In genomic region chr15:38216763-38217162, GRCh38 we compare ENCODE assay signal across 17 cellular contexts. TPM values are rescaled to one million over a fixed set of nuclear protein-coding genes. Genes with fewer than 3 reads are reported as not detected.
DNase-seq lines count a peak whose midpoint lies in the region; ATAC-seq, FAIRE-seq and TF ChIP-seq lines count a peak whose summit lies in the region.
"Had no signal": no experiment of that assay in that cellular context is flagged by ENCODE, and none has a peak within 500 bp of the region (broad histone marks: within the 10 kb centered on the region; RNA-seq: fewer than 3 reads in every experiment).

No MANE protein-coding gene starts in this region.

- H2AFZ ChIP-seq in Karpas-422 (ENCODE audit: low read length): no peak overlapping the region
- no peak overlapping the region for H2AFZ ChIP-seq in astrocyte (ENCODE audit: low read depth, low read length)

- H3K9ac ChIP-seq in BLaER1 treated with 17β-estradiol and CSF1 and Interleukin-3, amounts not matched to agents 10 nM and 100 nM: no peak overlapping the region
- H3K9ac ChIP-seq in Karpas-422 (ENCODE audit: low read length): no peak overlapping the region
- no peak overlapping the region for H3K9ac ChIP-seq in astrocyte (ENCODE audit: low read length)

- H3K79me2 ChIP-seq in Karpas-422 (ENCODE audit: low read length): no peaks in the 10 kb centered on the region
- H3K79me2 ChIP-seq in astrocyte (ENCODE audit: insufficient read depth, low read length): no peaks in the 10 kb centered on the region

- no peak for TF ChIP-seq EP300 in esophagus muscularis mucosa (IDR thresholded peaks at IDR 0.05)

- no peaks in the 10 kb centered on the region for H3K9me3 Mint-ChIP-seq in astrocyte (ENCODE audit: unreplicated experiment)
- H3K9me3 Mint-ChIP-seq in mesothelial cell of epicardium: no peaks in the 10 kb centered on the region
- H3K9me3 Mint-ChIP-seq: activated naive CD8-positive, alpha-beta T cell treated with anti-CD3 and anti-CD28 coated beads for 36 hours; dendritic cell treated with granulocyte-macrophage colony-stimulating factor and Interleukin-4, amounts not matched to agents 40 ng/mL and 50 ng/mL, for 4 days had no signal

- no peak overlapping the region for H3K27ac ChIP-seq in BLaER1 treated with 17β-estradiol and CSF1 and Interleukin-3, amounts not matched to agents 10 nM and 100 nM
- no peak overlapping the region for H3K27ac ChIP-seq in Karpas-422 (ENCODE audit: low read length)
- no peak overlapping the region for H3K27ac ChIP-seq in astrocyte (ENCODE audit: low read depth, low read length)
- H3K27ac ChIP-seq in esophagus muscularis mucosa (replicated peaks in 1 of 4): no peak overlapping the region
- H3K27ac ChIP-seq: HL-60, left ventricle myocardium inferior had no signal

- H3K36me3 ChIP-seq in BLaER1 treated with 17β-estradiol and CSF1 and Interleukin-3, amounts not matched to agents 10 nM and 100 nM: no peaks in the 10 kb centered on the region
- H3K36me3 ChIP-seq in Karpas-422 (ENCODE audit: insufficient read depth, low read length): no peaks in the 10 kb centered on the region
- no peaks in the 10 kb centered on the region for H3K36me3 ChIP-seq in astrocyte (ENCODE audit: insufficient read depth, low read length)
- H3K36me3 ChIP-seq in esophagus muscularis mucosa: no peaks in the 10 kb centered on the region
- H3K36me3 ChIP-seq: left ventricle myocardium inferior, Peyer's patch had no signal

- ATAC-seq in GM18907 (IDR thresholded peaks at IDR 0.05; ENCODE audit: unreplicated experiment): no peak
- ATAC-seq: K562 had no signal

- H4K20me1 ChIP-seq in BLaER1 treated with 17β-estradiol and CSF1 and Interleukin-3, amounts not matched to agents 10 nM and 100 nM: no peaks in the 10 kb centered on the region
- H4K20me1 ChIP-seq in Karpas-422 (ENCODE audit: insufficient read depth, low read depth, low read length) (no peaks in the 10 kb centered on the region), astrocyte (ENCODE audit: insufficient read depth, low read length) (no peaks in the 10 kb centered on the region)

- H3K27me3 ChIP-seq in BLaER1 treated with 17β-estradiol and CSF1 and Interleukin-3, amounts not matched to agents 10 nM and 100 nM: no peaks in the 10 kb centered on the region
- H3K27me3 ChIP-seq in Karpas-422 (ENCODE audit: low read length): no peaks in the 10 kb centered on the region
- H3K27me3 ChIP-seq in astrocyte (ENCODE audit: insufficient read depth, low read length): no peaks in the 10 kb centered on the region
- H3K27me3 ChIP-seq in esophagus muscularis mucosa: no peaks in the 10 kb centered on the region
- H3K27me3 ChIP-seq: Peyer's patch had no signal

- H3K36me3 Mint-ChIP-seq in astrocyte (ENCODE audit: low read depth, unreplicated experiment): no peaks in the 10 kb centered on the region
- no peaks in the 10 kb centered on the region for H3K36me3 Mint-ChIP-seq in mesothelial cell of epicardium
- H3K36me3 Mint-ChIP-seq: activated naive CD8-positive, alpha-beta T cell treated with anti-CD3 and anti-CD28 coated beads for 36 hours had no signal

- no peaks in the 10 kb centered on the region for H3K9me2 ChIP-seq in Karpas-422 (replicated peaks; ENCODE audit: insufficient read depth, low read length)

- intact Hi-C loops in esophagus muscularis mucosa (cut with DNase I): no loop called here

- TF ChIP-seq POLR2A in esophagus muscularis mucosa (IDR thresholded peaks at IDR 0.05; ENCODE audit: low read depth): no peak

- no peaks in the 10 kb centered on the region for H3K9me3 ChIP-seq in BLaER1 treated with 17β-estradiol and CSF1 and Interleukin-3, amounts not matched to agents 10 nM and 100 nM (replicated peaks in 1 of 11)
- no peaks in the 10 kb centered on the region for H3K9me3 ChIP-seq in Karpas-422 (ENCODE audit: low read length)
- H3K9me3 ChIP-seq in astrocyte (ENCODE audit: insufficient read depth, low read depth, low read length): no peaks in the 10 kb centered on the region
- no peaks in the 10 kb centered on the region for H3K9me3 ChIP-seq in esophagus muscularis mucosa
- H3K9me3 ChIP-seq: left ventricle myocardium inferior, Peyer's patch had no signal

- peaks cover 24 to 56% (median 29%) of the 10 kb centered on the region in 10 experiments for H3K4me1 ChIP-seq in BLaER1 treated with 17β-estradiol and CSF1 and Interleukin-3, amounts not matched to agents 10 nM and 100 nM
- no peaks in the 10 kb centered on the region for H3K4me1 ChIP-seq in Karpas-422 (ENCODE audit: low read length)
- peaks cover 19% of the 10 kb centered on the region for H3K4me1 ChIP-seq in astrocyte (ENCODE audit: insufficient read depth, low read length)
- peaks cover 5 to 21% (median 11%) of the 10 kb centered on the region in 4 donors for H3K4me1 ChIP-seq in esophagus muscularis mucosa

- H3K27ac Mint-ChIP-seq in astrocyte (ENCODE audit: unreplicated experiment) (no peak overlapping the region), mesothelial cell of epicardium (peak overlapping the region; percentile 10)
- H3K27ac Mint-ChIP-seq: activated naive CD8-positive, alpha-beta T cell treated with anti-CD3 and anti-CD28 coated beads for 36 hours; dendritic cell treated with granulocyte-macrophage colony-stimulating factor and Interleukin-4, amounts not matched to agents 40 ng/mL and 50 ng/mL, for 4 days had no signal

- DNase-seq in Karpas-422 (peak; percentile 23), astrocyte (ENCODE audit: low read depth) (no peak), mesothelial cell of epicardium (ENCODE audit: low spot score in 2 of 2, unreplicated experiment in 2 of 2) (no peak), NCI-H1092 (lab: John Stamatoyannopoulos, UW) (no peak), esophagus muscularis mucosa (ENCODE audit: extremely low spot score) (no peak), kidney glomerular epithelial cell (lab: John Stamatoyannopoulos, UW) (no peak)
- DNase-seq: activated naive CD8-positive, alpha-beta T cell treated with anti-CD3 and anti-CD28 coated beads for 36 hours; left ventricle myocardium inferior; NCI-H1048; retina; stimulated activated CD4-positive, alpha-beta T cell treated with anti-CD3 and anti-CD28 coated beads, Interleukin-15, amount 100 ng/mL, for 24 hours had no signal

- H3K4me2 ChIP-seq in BLaER1 treated with 17β-estradiol and CSF1 and Interleukin-3, amounts not matched to agents 10 nM and 100 nM: peak overlapping the region; percentile 62 to 78 (median 70)
- H3K4me2 ChIP-seq in Karpas-422 (ENCODE audit: low read depth, low read length, poor library complexity, severe bottlenecking) (no peak overlapping the region), astrocyte (ENCODE audit: low read length) (peak overlapping the region; percentile 69)

- H3K27me3 Mint-ChIP-seq in astrocyte (ENCODE audit: low read depth, unreplicated experiment): no peaks in the 10 kb centered on the region
- H3K27me3 Mint-ChIP-seq in mesothelial cell of epicardium (ENCODE audit: low read depth): no peaks in the 10 kb centered on the region

- H3K4me3 ChIP-seq in BLaER1 treated with 17β-estradiol and CSF1 and Interleukin-3, amounts not matched to agents 10 nM and 100 nM: no peak overlapping the region
- H3K4me3 ChIP-seq in Karpas-422 (ENCODE audit: low read length): no peak overlapping the region
- H3K4me3 ChIP-seq in astrocyte (ENCODE audit: insufficient read depth, low read depth, low read length): no peak overlapping the region
- no peak overlapping the region for H3K4me3 ChIP-seq in esophagus muscularis mucosa
- H3K4me3 ChIP-seq: K562, left ventricle myocardium inferior, Peyer's patch had no signal

- H3K4me1 Mint-ChIP-seq in astrocyte (ENCODE audit: low read depth, unreplicated experiment): peaks cover 24% of the 10 kb centered on the region
- H3K4me1 Mint-ChIP-seq in mesothelial cell of epicardium: peaks cover 40% of the 10 kb centered on the region

- H3K4me3 Mint-ChIP-seq in astrocyte (ENCODE audit: unreplicated experiment): no peak overlapping the region
- H3K4me3 Mint-ChIP-seq in mesothelial cell of epicardium: no peak overlapping the region
- H3K4me3 Mint-ChIP-seq: activated naive CD8-positive, alpha-beta T cell treated with anti-CD3 and anti-CD28 coated beads for 36 hours; dendritic cell treated with granulocyte-macrophage colony-stimulating factor and Interleukin-4, amounts not matched to agents 40 ng/mL and 50 ng/mL, for 4 days had no signal

- peak; percentile 29 for FAIRE-seq in astrocyte (lab: Jason Lieb, UNC)

- TF ChIP-seq CTCF in astrocyte (IDR thresholded peaks at IDR 0.05; ENCODE audit: insufficient read depth, low read depth, low read length) (no peak), mesothelial cell of epicardium (IDR thresholded peaks at IDR 0.05; ENCODE audit: unreplicated experiment) (no peak), esophagus muscularis mucosa (IDR thresholded peaks at IDR 0.05) (no peak)

- WGBS in esophagus muscularis mucosa: 86% methylated on average over 4 of the region's 4 CpGs

RNA-seq across cellular contexts. Expression of gene SPRED1, which starts 35.9 kb away (rescaled TPM):
- total RNA-seq in Karpas-422 (2014; rRNA removed; shearing (Covaris generic); ENCODE audit: low replicate concordance): 25.6 and 27.7 TPM in 2 replicates
- 29.5 and 31.7 TPM in 2 replicates for total RNA-seq in astrocyte
- total RNA-seq in mesothelial cell of epicardium: 36.3 to 39.9 TPM (median 36.7 TPM) in 3 replicates
- 10 to 100 TPM; 14.5 to 31.1 (median 19.0) TPM for total RNA-seq in esophagus muscularis mucosa
